26 cellular contexts compared by ENCODE assay signal in the genomic region with DNA sequence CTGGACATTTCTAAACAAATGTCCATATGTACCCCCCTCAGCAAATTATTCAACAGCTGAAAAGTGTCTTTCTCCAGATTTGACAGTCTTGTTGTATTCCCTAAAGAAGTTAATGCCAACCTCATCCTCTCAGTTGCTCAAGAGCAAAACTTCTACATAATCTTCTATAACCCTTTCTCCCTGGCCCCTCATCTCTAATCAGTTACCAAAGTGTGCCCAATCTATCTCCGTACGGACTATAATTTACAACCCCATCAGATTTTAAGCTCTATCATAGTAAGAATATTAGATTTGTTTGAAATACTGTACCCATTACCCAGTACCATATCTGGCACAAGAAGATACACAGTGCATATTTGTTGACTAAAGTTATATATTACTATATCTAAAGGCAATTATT.
"Had no signal": no experiment of that assay in that cellular context is flagged by ENCODE, and none has a peak within 500 bp of the region (broad histone marks: within the 10 kb centered on the region; RNA-seq: fewer than 3 reads in every experiment).

No MANE protein-coding gene starts in this region.

- H3K27ac Mint-ChIP-seq: dendritic cell treated with granulocyte-macrophage colony-stimulating factor and Interleukin-4, amounts not matched to agents 40 ng/mL and 50 ng/mL, for 4 days; effector memory CD8-positive, alpha-beta T cell; endodermal cell had no signal

- H3K27me3 Mint-ChIP-seq: dendritic cell treated with granulocyte-macrophage colony-stimulating factor and Interleukin-4, amounts not matched to agents 40 ng/mL and 50 ng/mL, for 4 days; effector memory CD8-positive, alpha-beta T cell had no signal

- H3K27ac ChIP-seq: colonic mucosa, coronary artery, epithelial cell of prostate, esophagus muscularis mucosa, esophagus squamous epithelium, foreskin keratinocyte, gastrocnemius medialis, gastroesophageal sphincter, heart left ventricle, heart right ventricle, hepatocyte had no signal

- H3K4me1 Mint-ChIP-seq: endodermal cell had no signal

- H3K9me3 Mint-ChIP-seq: dendritic cell treated with granulocyte-macrophage colony-stimulating factor and Interleukin-4, amounts not matched to agents 40 ng/mL and 50 ng/mL, for 4 days; effector memory CD8-positive, alpha-beta T cell; endodermal cell had no signal

- ATAC-seq: effector memory CD8-positive, alpha-beta T cell; esophagus mucosa; foreskin keratinocyte; gastrocnemius medialis; gastroesophageal sphincter; heart left ventricle; heart right ventricle had no signal

- H3K36me3 ChIP-seq: colonic mucosa, esophagus muscularis mucosa, esophagus squamous epithelium, gastrocnemius medialis, gastroesophageal sphincter, heart left ventricle, heart right ventricle had no signal

- H3K27me3 ChIP-seq: colonic mucosa, dorsolateral prefrontal cortex, esophagus muscularis mucosa, esophagus squamous epithelium, foreskin keratinocyte, gastrocnemius medialis, gastroesophageal sphincter, heart left ventricle, heart right ventricle, hepatocyte had no signal

- H3K79me2 ChIP-seq: hepatocyte had no signal

- DNase-seq: colonic mucosa; cortex of kidney; dermis blood vessel endothelial cell; dorsolateral prefrontal cortex; effector CD4-positive, alpha-beta T cell; effector CD8-positive, alpha-beta T cell; effector memory CD4-positive, alpha-beta T cell; effector memory CD8-positive, alpha-beta T cell; endodermal cell; erythroblast; esophagus squamous epithelium; foreskin fibroblast; foreskin keratinocyte; foreskin melanocyte; gastrocnemius medialis; glutamatergic neuron; head of caudate nucleus; heart left ventricle; heart right ventricle had no signal

- H3K4me1 ChIP-seq: colonic mucosa, foreskin keratinocyte, gastrocnemius medialis, heart left ventricle, heart right ventricle had no signal

- H3K4me2 ChIP-seq: hepatocyte had no signal

- H3K4me3 ChIP-seq: colonic mucosa, coronary artery, dorsolateral prefrontal cortex, esophagus muscularis mucosa, esophagus squamous epithelium, gastrocnemius medialis, gastroesophageal sphincter, heart left ventricle, heart right ventricle, hepatocyte had no signal

- H3K4me3 Mint-ChIP-seq: dendritic cell treated with granulocyte-macrophage colony-stimulating factor and Interleukin-4, amounts not matched to agents 40 ng/mL and 50 ng/mL, for 4 days; effector memory CD8-positive, alpha-beta T cell; endodermal cell had no signal

- H3K9me3 ChIP-seq: colonic mucosa, esophagus muscularis mucosa, esophagus squamous epithelium, gastrocnemius medialis, gastroesophageal sphincter, heart left ventricle, heart right ventricle had no signal

- H2AFZ ChIP-seq: hepatocyte had no signal
